11 cellular contexts compared by ENCODE assay signal in the genomic region with DNA sequence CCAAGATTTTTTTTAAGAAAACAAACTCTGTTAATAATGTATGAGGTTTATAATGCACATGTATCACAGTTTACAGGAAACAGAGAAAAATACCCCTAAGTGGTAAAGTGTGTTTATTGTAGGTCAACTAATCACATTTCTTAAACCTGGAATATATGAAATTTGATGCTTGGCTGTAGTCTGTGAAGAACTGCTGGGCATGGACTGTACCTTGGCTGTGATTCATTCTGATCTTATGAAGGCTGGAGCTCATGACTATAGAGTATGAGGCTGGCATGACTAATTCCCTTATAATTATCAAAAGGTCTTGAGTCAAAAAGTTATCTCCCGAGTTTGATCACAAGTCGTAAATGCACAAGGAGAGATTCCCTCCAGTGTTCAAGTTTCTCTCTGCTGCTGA.
DNase-seq lines count a peak whose midpoint lies in the region; ATAC-seq and TF ChIP-seq lines count a peak whose summit lies in the region.
"Had no signal": no experiment of that assay in that cellular context is flagged by ENCODE, and none has a peak within 500 bp of the region (broad histone marks: within the 10 kb centered on the region; RNA-seq: fewer than 3 reads in every experiment).

No MANE protein-coding gene starts in this region.

- H4K91ac ChIP-seq in mesenchymal stem cell (ENCODE audit: low read length) = no peak overlapping the region

- H2BK12ac ChIP-seq in mesenchymal stem cell (ENCODE audit: low read length in 2 of 2) = no peak overlapping the region

- H3K18ac ChIP-seq in mesenchymal stem cell (ENCODE audit: low read depth in 1 of 2, low read length in 2 of 2) = no peak overlapping the region

- no peak overlapping the region for H3K14ac ChIP-seq in mesenchymal stem cell (ENCODE audit: low read length in 2 of 2)

- no peak for ATAC-seq in HG02759 (IDR thresholded peaks at IDR 0.05; ENCODE audit: unreplicated experiment)

- H2AK5ac ChIP-seq in mesenchymal stem cell (ENCODE audit: low read length, severe bottlenecking) = no peak overlapping the region

- no peak overlapping the region for H3K4me2 ChIP-seq in mesenchymal stem cell (ENCODE audit: low read length, poor library complexity, severe bottlenecking)

- WGBS in mesenchymal stem cell = 28% methylated on average over 2 of the region's 2 CpGs

- in situ Hi-C loops in ACHN (cut with HindIII; ENCODE audit: low pct_ligation_motif_present, low pct_unique_long_range_greater_than_20kb, low sequenced_read_pairs) = no loop called here

- no peak overlapping the region for H2AFZ ChIP-seq in mesenchymal stem cell (ENCODE audit: low read depth, low read length)

- no peak overlapping the region for H2BK120ac ChIP-seq in mesenchymal stem cell (ENCODE audit: low read depth, low read length)

- H3K27me3 ChIP-seq in mesenchymal stem cell (ENCODE audit: control insufficient read depth in 1 of 2, insufficient read depth in 1 of 2, low read length in 2 of 2) = no peaks in the 10 kb centered on the region
- H3K27me3 ChIP-seq: BE2C, neutrophil had no signal

- H3K36me3 ChIP-seq in mesenchymal stem cell (ENCODE audit: control insufficient read depth in 1 of 2, insufficient read depth in 2 of 2, low read depth in 1 of 2, low read length in 2 of 2) = no peaks in the 10 kb centered on the region
- H3K36me3 ChIP-seq: BE2C, neutrophil had no signal

- no peak for TF ChIP-seq CTCF in cardiac fibroblast (IDR thresholded peaks at IDR 0.05; ENCODE audit: low read depth, low read length)

- H3K27ac ChIP-seq in mesenchymal stem cell (ENCODE audit: low read length, poor library complexity, severe bottlenecking) = peak overlapping the region; percentile 0
- H3K27ac ChIP-seq: neutrophil had no signal

- H3K79me1 ChIP-seq in mesenchymal stem cell (replicated peaks; ENCODE audit: low read length, poor library complexity, severe bottlenecking) = no peaks in the 10 kb centered on the region

- H3K4ac ChIP-seq in mesenchymal stem cell (ENCODE audit: low read depth in 1 of 2, low read length in 2 of 2) = no peak overlapping the region

- peak; percentile 21 for DNase-seq in ACHN
- DNase-seq in LoVo (ENCODE audit: low spot score) = peak; percentile 4
- DNase-seq in cardiac fibroblast (ENCODE audit: low read depth in 2 of 2) = peak; percentile 65 to 91
- DNase-seq in mesenchymal stem cell = peak; percentile 51
- DNase-seq in HuH-7 (ENCODE audit: low spot score) = no peak
- no peak for DNase-seq in activated CD4-positive, alpha-beta T cell treated with anti-CD3 and anti-CD28 coated beads for 48 hours
- no peak for DNase-seq in NCI-H1694 (lab: John Stamatoyannopoulos, UW)
- DNase-seq: BE2C; stimulated activated CD4-positive, alpha-beta T cell treated with anti-CD3 and anti-CD28 coated beads, Interleukin-4, amount 100 ng/mL, for 24 hours had no signal

- H3K4me1 ChIP-seq in mesenchymal stem cell (ENCODE audit: control insufficient read depth, insufficient read depth, low read depth, low read length) = peaks cover 6% of the 10 kb centered on the region
- H3K4me1 ChIP-seq: BE2C had no signal

- H2BK5ac ChIP-seq in mesenchymal stem cell (ENCODE audit: low read depth, low read length, poor library complexity, severe bottlenecking) = no peak overlapping the region

- no peak overlapping the region for H3K23ac ChIP-seq in mesenchymal stem cell (ENCODE audit: low read length in 2 of 2)

- no peak overlapping the region for H2BK15ac ChIP-seq in mesenchymal stem cell (ENCODE audit: low read depth, poor library complexity, severe bottlenecking)

- peak overlapping the region; percentile 87 for H3K9ac ChIP-seq in mesenchymal stem cell (ENCODE audit: low read length)

- H4K8ac ChIP-seq in mesenchymal stem cell (ENCODE audit: low read length) = no peak overlapping the region

- H3K9me3 ChIP-seq in mesenchymal stem cell (ENCODE audit: control insufficient read depth, low read length) = no peaks in the 10 kb centered on the region
- H3K9me3 ChIP-seq: BE2C, neutrophil had no signal

- H3K4me3 ChIP-seq in cardiac fibroblast (replicated peaks in 1 of 2; ENCODE audit: low read depth in 2 of 2, low read length in 2 of 2) (no peak overlapping the region), mesenchymal stem cell (ENCODE audit: insufficient read depth in 1 of 2, low read depth in 1 of 2, low read length in 2 of 2) (no peak overlapping the region)

Comparison
In these comparisons a context has a peak if more than half of its experiments do, and no peak if none do; other contexts are left out.
1. DNase-seq: peak in ACHN (single experiment), LoVo (single experiment), cardiac fibroblast (2 of 2) and mesenchymal stem cell (single experiment); none in HuH-7 (single experiment), activated CD4-positive, alpha-beta T cell treated with anti-CD3 and anti-CD28 coated beads for 48 hours (single experiment) and NCI-H1694 (single experiment).